In the genomic region with DNA sequence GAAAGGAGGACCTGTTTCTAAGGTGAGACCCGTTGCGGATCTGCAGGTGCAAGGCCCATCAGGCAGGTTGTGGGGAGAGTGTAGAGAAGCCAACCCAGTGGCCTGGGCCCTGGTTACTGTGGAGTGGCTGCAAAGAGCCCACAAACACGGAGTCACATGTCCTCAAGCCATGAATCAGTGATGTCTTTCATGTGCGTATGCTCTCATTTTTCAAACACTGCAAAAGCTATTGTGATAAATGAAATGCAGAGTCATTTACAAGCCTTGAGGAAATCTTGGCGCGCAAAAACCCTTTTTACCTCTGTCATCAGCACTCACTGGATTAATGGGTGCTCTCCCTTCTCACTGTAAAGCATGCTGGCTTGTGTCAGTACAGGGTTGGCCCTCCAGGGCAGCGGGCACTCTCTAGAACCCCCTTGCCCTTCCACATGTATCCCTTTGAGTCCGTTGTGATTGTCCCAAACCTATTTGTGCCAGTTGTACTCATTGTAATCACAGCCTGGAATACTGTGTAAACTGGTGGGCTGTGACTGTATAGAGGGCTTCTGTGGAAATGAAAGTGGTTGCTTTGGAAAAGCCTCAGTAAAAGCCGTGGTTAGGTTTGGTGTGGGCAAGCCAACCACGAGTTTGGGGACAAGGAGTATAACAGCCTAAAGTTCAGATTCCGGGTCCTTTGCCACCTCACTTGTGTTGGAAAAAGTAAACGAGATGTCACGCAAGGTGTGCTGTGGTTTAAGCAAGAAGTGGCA, we compare ENCODE assay signal across 28 cellular contexts. TPM values are rescaled to one million over a fixed set of nuclear protein-coding genes. Genes with fewer than 3 reads are reported as not detected.
DNase-seq lines count a peak whose midpoint lies in the region; ATAC-seq and TF ChIP-seq lines count a peak whose summit lies in the region.
"Had no signal": no experiment of that assay in that cellular context is flagged by ENCODE, and none has a peak within 500 bp of the region (broad histone marks: within the 10 kb centered on the region; RNA-seq: fewer than 3 reads in every experiment).

No MANE protein-coding gene starts in this region.

- POLR2A ChIA-PET in activated CD4-positive, alpha-beta memory T cell treated with anti-CD3 and anti-CD28 coated beads for 36 hours (lab: Charles Lee): no interaction called here
- POLR2A ChIA-PET in activated CD4-positive, alpha-beta memory T cell treated with anti-CD3 and anti-CD28 coated beads, Interleukin-2, amount 10 ng/mL, durations not matched to agents 7 days and 5 days (lab: Charles Lee): no interaction called here

- no peak for TF ChIP-seq POLR2A in GM18505 (IDR thresholded peaks at IDR 0.05; ENCODE audit: borderline replicate concordance, extremely low read depth, insufficient read depth, insufficient read length)
- no peak for TF ChIP-seq POLR2A in uterus (IDR thresholded peaks at IDR 0.05)

- TF ChIP-seq CTCF in DND-41 (IDR thresholded peaks at IDR 0.05; ENCODE audit: borderline replicate concordance, extremely low read depth, low read length, poor library complexity, severe bottlenecking): no peak
- TF ChIP-seq CTCF in uterus (IDR thresholded peaks at IDR 0.05): no peak

- no peaks in the 10 kb centered on the region for H3K79me2 ChIP-seq in DND-41 (ENCODE audit: insufficient read depth, low read length)
- H3K79me2 ChIP-seq: parathyroid adenoma had no signal

- no peaks in the 10 kb centered on the region for H3K36me3 Mint-ChIP-seq in activated CD4-positive, alpha-beta memory T cell treated with anti-CD3 and anti-CD28 coated beads for 36 hours
- no peaks in the 10 kb centered on the region for H3K36me3 Mint-ChIP-seq in activated CD4-positive, alpha-beta memory T cell treated with anti-CD3 and anti-CD28 coated beads, Interleukin-2, amount 10 ng/mL, durations not matched to agents 7 days and 5 days (ENCODE audit: low read depth)
- H3K36me3 Mint-ChIP-seq: activated naive CD4-positive, alpha-beta T cell treated with anti-CD3 and anti-CD28 coated beads, Interleukin-2, amount 10 ng/mL, durations not matched to agents 7 days and 5 days; IgD-negative memory B cell had no signal

- H3K27me3 Mint-ChIP-seq in activated CD4-positive, alpha-beta memory T cell treated with anti-CD3 and anti-CD28 coated beads for 36 hours: peaks cover 3% of the 10 kb centered on the region
- no peaks in the 10 kb centered on the region for H3K27me3 Mint-ChIP-seq in activated CD4-positive, alpha-beta memory T cell treated with anti-CD3 and anti-CD28 coated beads, Interleukin-2, amount 10 ng/mL, durations not matched to agents 7 days and 5 days

- H3K36me3 ChIP-seq in DND-41 (ENCODE audit: insufficient read depth, low read length) (no peaks in the 10 kb centered on the region), uterus (no peaks in the 10 kb centered on the region)
- H3K36me3 ChIP-seq: heart left ventricle, spleen, thoracic aorta had no signal

- no peak overlapping the region for H2AFZ ChIP-seq in DND-41 (ENCODE audit: low read depth, low read length)
- H2AFZ ChIP-seq: parathyroid adenoma had no signal

- peaks cover 7% of the 10 kb centered on the region for H3K4me1 ChIP-seq in DND-41 (ENCODE audit: insufficient read depth, low read length)
- H3K4me1 ChIP-seq in uterus: no peaks in the 10 kb centered on the region
- H3K4me1 ChIP-seq: A549, Caco-2 had no signal

- H3K4me2 ChIP-seq in DND-41 (ENCODE audit: insufficient read depth, low read length): no peak overlapping the region
- H3K4me2 ChIP-seq: A549 had no signal

- H3K4me1 Mint-ChIP-seq in activated CD4-positive, alpha-beta memory T cell treated with anti-CD3 and anti-CD28 coated beads for 36 hours (ENCODE audit: low read depth): peaks cover 3% of the 10 kb centered on the region
- peaks cover 2% of the 10 kb centered on the region for H3K4me1 Mint-ChIP-seq in activated CD4-positive, alpha-beta memory T cell treated with anti-CD3 and anti-CD28 coated beads, Interleukin-2, amount 10 ng/mL, durations not matched to agents 7 days and 5 days

- H3K4me3 ChIP-seq in DND-41 (ENCODE audit: low read depth in 1 of 2, low read length in 2 of 2): no peak overlapping the region
- H3K4me3 ChIP-seq in uterus: no peak overlapping the region
- H3K4me3 ChIP-seq: A549, coronary artery, heart left ventricle, SK-N-MC, spleen, thoracic aorta had no signal

- H3K27ac Mint-ChIP-seq in activated CD4-positive, alpha-beta memory T cell treated with anti-CD3 and anti-CD28 coated beads for 36 hours: no peak overlapping the region
- H3K27ac Mint-ChIP-seq in activated CD4-positive, alpha-beta memory T cell treated with anti-CD3 and anti-CD28 coated beads, Interleukin-2, amount 10 ng/mL, durations not matched to agents 7 days and 5 days: no peak overlapping the region
- H3K27ac Mint-ChIP-seq: activated naive CD4-positive, alpha-beta T cell treated with anti-CD3 and anti-CD28 coated beads, Interleukin-2, amount 10 ng/mL, durations not matched to agents 7 days and 5 days; H9; IgD-negative memory B cell; nephron progenitor cell had no signal

- H3K27ac ChIP-seq in DND-41 (ENCODE audit: low read length): no peak overlapping the region
- H3K27ac ChIP-seq in substantia nigra (ENCODE audit: low read depth, low read length, poor library complexity, severe bottlenecking): peak overlapping the region; percentile 84
- no peak overlapping the region for H3K27ac ChIP-seq in uterus
- H3K27ac ChIP-seq: A549, coronary artery, heart left ventricle, parathyroid adenoma, SK-N-MC, spleen, thoracic aorta had no signal

- intact Hi-C loops in activated CD4-positive, alpha-beta memory T cell treated with anti-CD3 and anti-CD28 coated beads for 36 hours (cut with micrococcal nuclease): no loop called here
- intact Hi-C loops in uterus (cut with DNase I; ENCODE audit: low total_unique reads): no loop called here

- H3K9me3 Mint-ChIP-seq in activated CD4-positive, alpha-beta memory T cell treated with anti-CD3 and anti-CD28 coated beads for 36 hours: no peaks in the 10 kb centered on the region
- H3K9me3 Mint-ChIP-seq in activated CD4-positive, alpha-beta memory T cell treated with anti-CD3 and anti-CD28 coated beads, Interleukin-2, amount 10 ng/mL, durations not matched to agents 7 days and 5 days: no peaks in the 10 kb centered on the region
- H3K9me3 Mint-ChIP-seq: activated naive CD4-positive, alpha-beta T cell treated with anti-CD3 and anti-CD28 coated beads, Interleukin-2, amount 10 ng/mL, durations not matched to agents 7 days and 5 days; H9; nephron progenitor cell had no signal

- DNase-seq in activated CD4-positive, alpha-beta memory T cell treated with anti-CD3 and anti-CD28 coated beads for 36 hours: peak; percentile 25
- DNase-seq in activated CD4-positive, alpha-beta memory T cell treated with anti-CD3 and anti-CD28 coated beads, Interleukin-2, amount 10 ng/mL, durations not matched to agents 7 days and 5 days: no peak
- DNase-seq in DND-41 (peak; percentile 18), globus pallidus (ENCODE audit: low spot score) (peak; percentile 65), substantia nigra (lab: John Stamatoyannopoulos, UW) (peak in 8 of 49 donors; percentile 6 to 56 (median 28)), uterus (no peak), occipital lobe (lab: John Stamatoyannopoulos, UW) (no peak)
- DNase-seq: activated CD4-positive, CD25-positive, alpha-beta regulatory T cell treated with anti-CD3 and anti-CD28 coated beads, Interleukin-2, amount 50 U/mL, for 72 hours; activated naive CD4-positive, alpha-beta T cell treated with anti-CD3 and anti-CD28 coated beads, Interleukin-2, amount 10 ng/mL, durations not matched to agents 7 days and 5 days; AML-193; Caco-2; foreskin fibroblast; GF-D8; H9; heart left ventricle; NCI-H1092; NCI-H1694 treated with DMSO at 0.1 percent for 48 hours; nephron progenitor cell; right cardiac atrium; spleen; stimulated activated CD4-positive, alpha-beta T cell treated with anti-CD3 and anti-CD28 coated beads, Interleukin-2, amount 100 ng/mL, for 48 hours had no signal

- no peak overlapping the region for H3K9ac ChIP-seq in DND-41 (ENCODE audit: low read depth, low read length)
- H3K9ac ChIP-seq: parathyroid adenoma had no signal

- H3K4me3 Mint-ChIP-seq in activated CD4-positive, alpha-beta memory T cell treated with anti-CD3 and anti-CD28 coated beads for 36 hours: no peak overlapping the region
- no peak overlapping the region for H3K4me3 Mint-ChIP-seq in activated CD4-positive, alpha-beta memory T cell treated with anti-CD3 and anti-CD28 coated beads, Interleukin-2, amount 10 ng/mL, durations not matched to agents 7 days and 5 days
- H3K4me3 Mint-ChIP-seq: activated naive CD4-positive, alpha-beta T cell treated with anti-CD3 and anti-CD28 coated beads, Interleukin-2, amount 10 ng/mL, durations not matched to agents 7 days and 5 days; H9; IgD-negative memory B cell; nephron progenitor cell had no signal

- H4K20me1 ChIP-seq in DND-41 (ENCODE audit: insufficient read depth, low read length): peaks cover 12% of the 10 kb centered on the region

- H3K9me3 ChIP-seq in DND-41 (ENCODE audit: insufficient read depth, low read length, severe bottlenecking) (no peaks in the 10 kb centered on the region), uterus (no peaks in the 10 kb centered on the region)
- H3K9me3 ChIP-seq: A549, Caco-2, heart left ventricle, spleen, thoracic aorta had no signal

- H3K27me3 ChIP-seq in DND-41 (ENCODE audit: insufficient read depth, low read length, poor library complexity): no peaks in the 10 kb centered on the region
- no peaks in the 10 kb centered on the region for H3K27me3 ChIP-seq in uterus
- H3K27me3 ChIP-seq: heart left ventricle, spleen had no signal

- CTCF ChIA-PET in activated CD4-positive, alpha-beta memory T cell treated with anti-CD3 and anti-CD28 coated beads for 36 hours (lab: Charles Lee): no interaction called here
- CTCF ChIA-PET in activated CD4-positive, alpha-beta memory T cell treated with anti-CD3 and anti-CD28 coated beads, Interleukin-2, amount 10 ng/mL, durations not matched to agents 7 days and 5 days (lab: Charles Lee): no interaction called here

- peak; percentile 50; the same call in 1 of the 3 replicates for ATAC-seq in DND-41 (ENCODE audit: insufficient read depth, low read depth)
- ATAC-seq in GM18505 (IDR thresholded peaks at IDR 0.05; ENCODE audit: unreplicated experiment): no peak
- ATAC-seq: A549, heart left ventricle, right cardiac atrium had no signal

RNA-seq across cellular contexts. Expression of a gene that starts 10.4 kb away (rescaled TPM):
- 1 to 10 TPM; 1.6 to 2.2 TPM for total RNA-seq in activated CD4-positive, alpha-beta memory T cell treated with anti-CD3 and anti-CD28 coated beads for 36 hours
- total RNA-seq in activated CD4-positive, alpha-beta memory T cell treated with anti-CD3 and anti-CD28 coated beads, Interleukin-2, amount 10 ng/mL, durations not matched to agents 7 days and 5 days: under 1 TPM; 0.28 to 0.53 TPM
- total RNA-seq in uterus (10 to 100 TPM in 2 of 4 donors, 1 to 10 TPM in 2; 5.6 to 21.6 (median 12.1) TPM), occipital lobe (192 TPM)

Comparison
In these comparisons a context has a peak if more than half of its experiments do, and no peak if none do; other contexts are left out.
1. DNase-seq: peak in activated CD4-positive, alpha-beta memory T cell treated with anti-CD3 and anti-CD28 coated beads for 36 hours (single experiment), DND-41 (single experiment) and globus pallidus (single experiment); none in activated CD4-positive, alpha-beta memory T cell treated with anti-CD3 and anti-CD28 coated beads, Interleukin-2, amount 10 ng/mL, durations not matched to agents 7 days and 5 days (single experiment), uterus (0 of 2) and occipital lobe (single experiment).